24 cellular contexts compared by ENCODE assay signal in genomic region chr21:39538453-39539042, GRCh38.
A peak's percentile ranks its signal among the peaks of the same experiment; 100 is the strongest.
DNase-seq lines count a peak whose midpoint lies in the region; ATAC-seq and TF ChIP-seq lines count a peak whose summit lies in the region.
"Had no signal": no experiment of that assay in that cellular context is flagged by ENCODE, and none has a peak within 500 bp of the region (broad histone marks: within the 10 kb centered on the region; RNA-seq: fewer than 3 reads in every experiment).

No MANE protein-coding gene starts in this region.

- intact Hi-C loops in Calu3 (cut with micrococcal nuclease; ENCODE audit: unreplicated experiment): loop anchor here (5.0 kb wide), 1 partner anchor 94 kb away; no protein-coding TSS in a partner anchor
- intact Hi-C loops in left ventricle myocardium superior (cut with micrococcal nuclease): no loop called here

- H3K27ac ChIP-seq in HUES6 (ENCODE audit: low read depth, low read length) (peak overlapping the region; percentile 70), caudate nucleus (ENCODE audit: low read depth, low read length) (peak overlapping the region; percentile 46), iPS DF 6.9 (ENCODE audit: low read length) (peak overlapping the region; percentile 88)
- H3K27ac ChIP-seq: BLaER1, PC-9, SJSA1 had no signal

- CTCF ChIA-PET in Calu3 (lab: Charles Lee): no interaction called here

- H3K4me1 ChIP-seq in HUES6 (ENCODE audit: control insufficient read depth, insufficient read depth, low read length) (peaks cover 12% of the 10 kb centered on the region), iPS DF 6.9 (ENCODE audit: control insufficient read depth, insufficient read depth, low read length) (no peaks in the 10 kb centered on the region; the same call in 1 of the 2 replicates)
- H3K4me1 ChIP-seq: SJSA1 had no signal

- no peaks in the 10 kb centered on the region for H3K27me3 ChIP-seq in HUES6 (ENCODE audit: control insufficient read depth, insufficient read depth, low read length)
- no peaks in the 10 kb centered on the region for H3K27me3 ChIP-seq in iPS DF 6.9 (ENCODE audit: control insufficient read depth, insufficient read depth, low read length)
- H3K27me3 ChIP-seq: BLaER1, MG63, SJSA1 had no signal

- H3K9me3 Mint-ChIP-seq in Calu3 (ENCODE audit: low read depth, unreplicated experiment): peaks cover 6% of the 10 kb centered on the region
- H3K9me3 Mint-ChIP-seq in naive thymus-derived CD8-positive, alpha-beta T cell: peaks cover 0 to 4% (median 0%) of the 10 kb centered on the region in 9 donors
- H3K9me3 Mint-ChIP-seq: CD4-positive, alpha-beta T cell had no signal

- no peaks in the 10 kb centered on the region for H3K27me3 Mint-ChIP-seq in Calu3 (ENCODE audit: unreplicated experiment)
- H3K27me3 Mint-ChIP-seq in naive thymus-derived CD8-positive, alpha-beta T cell: peaks cover 7 to 37% (median 21%) of the 10 kb centered on the region in 5 donors

- WGBS in iPS DF 6.9 (ENCODE audit: insufficient coverage, insufficient read length): no CpG with 5 or more reads among the region's 8 CpGs

- H3K36me3 ChIP-seq in HUES6 (ENCODE audit: control insufficient read depth, insufficient read depth, low read length) (no peaks in the 10 kb centered on the region), iPS DF 6.9 (ENCODE audit: control insufficient read depth, insufficient read depth, low read length) (no peaks in the 10 kb centered on the region)
- H3K36me3 ChIP-seq: BLaER1, MG63, SJSA1 had no signal

- H3K4me3 ChIP-seq in HUES6 (ENCODE audit: low read depth, low read length) (no peak overlapping the region), iPS DF 6.9 (ENCODE audit: low read length) (no peak overlapping the region)
- H3K4me3 ChIP-seq: BLaER1, GM12878, MG63, PC-9, SJSA1 had no signal

- H3K9me3 ChIP-seq in HUES6 (ENCODE audit: control insufficient read depth, insufficient read depth, low read depth, low read length) (peaks cover 37% of the 10 kb centered on the region), iPS DF 6.9 (ENCODE audit: control insufficient read depth, insufficient read depth, low read length) (no peaks in the 10 kb centered on the region; the same call in 1 of the 2 replicates)
- H3K9me3 ChIP-seq: MG63, SJSA1 had no signal

- DNase-seq in Calu3: no peak
- DNase-seq in caudate nucleus (lab: John Stamatoyannopoulos, UW): no peak
- DNase-seq in iPS DF 6.9 (ENCODE audit: low read depth, low spot score): no peak
- DNase-seq in NCI-H748 (lab: John Stamatoyannopoulos, UW; ENCODE audit: unreplicated experiment): no peak
- DNase-seq in left ventricle myocardium superior: no peak
- DNase-seq in activated T-cell treated with anti-CD3 and anti-CD28 coated beads, Interleukin-2, amount 50 U/mL, for 48 hours: no peak
- no peak for DNase-seq in naive thymus-derived CD8-positive, alpha-beta T cell
- DNase-seq: CD4-positive, alpha-beta T cell; EL; GDM1; KG1; MG63; NCI-H1105 treated with DMSO at 0.1 percent for 48 hours; NCI-H2081 treated with DMSO at 0.1 percent for 48 hours; NCI-H446; NCI-H524 treated with DMSO at 0.1 percent for 48 hours; NCI-H82; NK-92 treated with Interleukin-12 subunit alpha and Interleukin-12 subunit beta, amount 100 ng/mL, for 24 hours; PC-9 had no signal

- POLR2A ChIA-PET in naive thymus-derived CD8-positive, alpha-beta T cell (lab: Charles Lee): no interaction called here

- ATAC-seq in left ventricle myocardium superior: no peak
- ATAC-seq in naive thymus-derived CD8-positive, alpha-beta T cell: no peak
- ATAC-seq: GM12878, Right ventricle myocardium inferior had no signal

- TF ChIP-seq CTCF in Calu3 (IDR thresholded peaks at IDR 0.05; ENCODE audit: unreplicated experiment): no peak

- no peaks in the 10 kb centered on the region for H3K36me3 Mint-ChIP-seq in Calu3 (ENCODE audit: insufficient read depth, unreplicated experiment)
- no peaks in the 10 kb centered on the region for H3K36me3 Mint-ChIP-seq in naive thymus-derived CD8-positive, alpha-beta T cell

- no TSS peak for BruUV-seq in Calu3 (replicated peaks; lab: Mats Ljungman, UMichigan)

- H3K27ac Mint-ChIP-seq in Calu3 (ENCODE audit: unreplicated experiment): peak overlapping the region; percentile 0
- peak overlapping the region in 1 of 10 donors; percentile 2 for H3K27ac Mint-ChIP-seq in naive thymus-derived CD8-positive, alpha-beta T cell
- H3K27ac Mint-ChIP-seq: CD4-positive, alpha-beta T cell had no signal

- no peak overlapping the region for H3K4me3 Mint-ChIP-seq in Calu3 (ENCODE audit: low read depth, unreplicated experiment)
- H3K4me3 Mint-ChIP-seq in naive thymus-derived CD8-positive, alpha-beta T cell: no peak overlapping the region
- H3K4me3 Mint-ChIP-seq: CD4-positive, alpha-beta T cell had no signal

- peaks cover 34% of the 10 kb centered on the region for H3K4me1 Mint-ChIP-seq in Calu3 (ENCODE audit: low read depth, unreplicated experiment)
- no peaks in the 10 kb centered on the region for H3K4me1 Mint-ChIP-seq in naive thymus-derived CD8-positive, alpha-beta T cell

- H3K9ac ChIP-seq in HUES6 (ENCODE audit: low read length): no peak overlapping the region
- H3K9ac ChIP-seq: BLaER1 had no signal
